28 cellular contexts compared by ENCODE assay signal in genomic region chr5:84597904-84598303, GRCh38.
DNase-seq lines count a peak whose midpoint lies in the region; ATAC-seq, FAIRE-seq and TF ChIP-seq lines count a peak whose summit lies in the region.
"Had no signal": no experiment of that assay in that cellular context is flagged by ENCODE, and none has a peak within 500 bp of the region (broad histone marks: within the 10 kb centered on the region; RNA-seq: fewer than 3 reads in every experiment).

No MANE protein-coding gene starts in this region.

- TF ChIP-seq POLR2A in H1 (IDR thresholded peaks at IDR 0.05; ENCODE audit: control extremely low read depth in 1 of 2, low read depth in 2 of 2, low read length in 2 of 2), result 0 out of 3 replicates have a peak, but pooled peaks of 1 of the 2 experiments have one; percentile 23

- H3K27me3 ChIP-seq in H9 (ENCODE audit: insufficient read depth, low read length), result no peaks in the 10 kb centered on the region
- no peaks in the 10 kb centered on the region for H3K27me3 ChIP-seq in H1 (replicated peaks in 1 of 4; ENCODE audit: control insufficient read depth in 3 of 4, extremely low read depth in 1 of 4, insufficient read depth in 3 of 4, low read length in 3 of 4)
- H3K27me3 ChIP-seq in iPS DF 6.9 (ENCODE audit: control insufficient read depth, insufficient read depth, low read length), result no peaks in the 10 kb centered on the region
- no peaks in the 10 kb centered on the region for H3K27me3 ChIP-seq in neural progenitor cell
- H3K27me3 ChIP-seq: BLaER1 treated with 17β-estradiol and CSF1 and Interleukin-3, amounts not matched to agents 10 nM and 100 nM had no signal

- H3K4me1 Mint-ChIP-seq in H9 (peaks cover 46% of the 10 kb centered on the region in 2 experiments), neural progenitor cell (peaks cover 2% of the 10 kb centered on the region)
- H3K4me1 Mint-ChIP-seq in activated T-cell treated with anti-CD3 and anti-CD28 coated beads, Interleukin-2, amount 50 U/mL, for 72 hours (ENCODE audit: low read depth), result no peaks in the 10 kb centered on the region
- no peaks in the 10 kb centered on the region for H3K4me1 Mint-ChIP-seq in stimulated activated effector memory CD8-positive, alpha-beta T cell treated with anti-CD3 and anti-CD28 coated beads, Interleukin-12 subunit alpha, Interleukin-12 subunit beta, amount 100 ng/mL, for 72 hours

- H3K4me2 ChIP-seq in H9 (ENCODE audit: insufficient read depth, insufficient read length, low read length) (peak overlapping the region; percentile 71), H1 (ENCODE audit: insufficient read depth in 1 of 2, low read depth in 2 of 2, low read length in 2 of 2) (no peak overlapping the region; a peak in 1 of 4 replicates), neural progenitor cell (no peak overlapping the region)
- H3K4me2 ChIP-seq: A549; BLaER1 treated with 17β-estradiol and CSF1 and Interleukin-3, amounts not matched to agents 10 nM and 100 nM; SK-N-SH had no signal

- H3K23me2 ChIP-seq in H9 (ENCODE audit: insufficient read length, low read depth, low read length, poor library complexity, severe bottlenecking) (no peaks in the 10 kb centered on the region), H1 (ENCODE audit: low read depth, low read length) (no peaks in the 10 kb centered on the region)

- POLR2A ChIA-PET in H1 (lab: Charles Lee; ENCODE audit: partially characterized antibody), result no interaction called here

- H2BK15ac ChIP-seq in H9 (ENCODE audit: low read depth, low read length) (no peak overlapping the region), H1 (ENCODE audit: low read length) (no peak overlapping the region)

- H3K23ac ChIP-seq in H9 (ENCODE audit: insufficient read length, low read depth, low read length), result no peak overlapping the region
- H3K23ac ChIP-seq in H1 (ENCODE audit: insufficient read length), result no peak overlapping the region

- H4K8ac ChIP-seq in H9 (replicated peaks; ENCODE audit: insufficient read length, low read depth, low read length) (no peak overlapping the region), H1 (ENCODE audit: extremely low read depth, insufficient read depth, low read length) (no peak overlapping the region)

- H3K79me1 ChIP-seq in H9 (ENCODE audit: insufficient read depth, low read depth, low read length, poor library complexity, severe bottlenecking) (no peaks in the 10 kb centered on the region), H1 (ENCODE audit: low read depth, low read length) (no peaks in the 10 kb centered on the region)

- H3K4me3 Mint-ChIP-seq in H9, result no peak overlapping the region
- no peak overlapping the region for H3K4me3 Mint-ChIP-seq in neural progenitor cell
- H3K4me3 Mint-ChIP-seq in activated T-cell treated with anti-CD3 and anti-CD28 coated beads, Interleukin-2, amount 50 U/mL, for 72 hours, result no peak overlapping the region
- no peak overlapping the region for H3K4me3 Mint-ChIP-seq in stimulated activated effector memory CD8-positive, alpha-beta T cell treated with anti-CD3 and anti-CD28 coated beads, Interleukin-12 subunit alpha, Interleukin-12 subunit beta, amount 100 ng/mL, for 72 hours
- H3K4me3 Mint-ChIP-seq: CD4-positive, alpha-beta T cell had no signal

- H2BK120ac ChIP-seq in H9 (ENCODE audit: low read depth, low read length, poor library complexity, severe bottlenecking) (no peak overlapping the region), H1 (replicated peaks; ENCODE audit: low read depth, low read length) (peak overlapping the region; percentile 94)

- H3F3A ChIP-seq in neural progenitor cell (ENCODE audit: low read depth), result no peaks in the 10 kb centered on the region

- peak overlapping the region; percentile 93 for H2BK20ac ChIP-seq in H9 (ENCODE audit: low read depth, low read length, poor library complexity, severe bottlenecking)
- no peak overlapping the region for H2BK20ac ChIP-seq in H1 (ENCODE audit: low read length)

- H4K91ac ChIP-seq in H9 (ENCODE audit: insufficient read length, low read depth, low read length) (no peak overlapping the region), H1 (replicated peaks; ENCODE audit: insufficient read length, low read length) (peak overlapping the region; percentile 90)

- H4K20me1 ChIP-seq in H9 (ENCODE audit: control insufficient read depth, insufficient read depth, insufficient read length) (no peaks in the 10 kb centered on the region), H1 (replicated peaks in 1 of 2; ENCODE audit: control insufficient read depth in 1 of 2, insufficient read depth in 2 of 2, low read length in 2 of 2) (no peaks in the 10 kb centered on the region), neural progenitor cell (ENCODE audit: low read depth) (no peaks in the 10 kb centered on the region)
- H4K20me1 ChIP-seq: BLaER1 treated with 17β-estradiol and CSF1 and Interleukin-3, amounts not matched to agents 10 nM and 100 nM had no signal

- TF ChIP-seq RAD21 in H1 (IDR thresholded peaks at IDR 0.05 in 1 of 2, conservative IDR thresholded peaks at IDR 0.05 in 1 of 2; ENCODE audit: low read depth in 2 of 2, low read length in 2 of 2), result peak in 1 of 2 experiments; percentile 12; a peak in 1 of 4 replicates

- H3K14ac ChIP-seq in H9 (ENCODE audit: insufficient read depth, low read length) (no peak overlapping the region), H1 (ENCODE audit: insufficient read length) (no peak overlapping the region)

- H3K27ac ChIP-seq in H9 (ENCODE audit: insufficient read length, low read depth, low read length) (peak overlapping the region; percentile 100), H1 (ENCODE audit: low read depth, low read length) (peak overlapping the region; percentile 82; the same call in 1 of the 2 replicates), iPS DF 6.9 (ENCODE audit: low read length) (no peak overlapping the region), neural progenitor cell (peak overlapping the region; percentile 65)
- H3K27ac ChIP-seq: A549; BLaER1 treated with 17β-estradiol and CSF1 and Interleukin-3, amounts not matched to agents 10 nM and 100 nM had no signal

- peak overlapping the region; percentile 84 for H2BK5ac ChIP-seq in H9 (ENCODE audit: insufficient read length, low read length)
- H2BK5ac ChIP-seq in H1 (ENCODE audit: low read depth, low read length), result peak overlapping the region; percentile 85; the same call in 1 of the 2 replicates

- H3K9me3 ChIP-seq in H9 (ENCODE audit: control insufficient read depth, low read depth, low read length), result no peaks in the 10 kb centered on the region
- peaks cover 0 to 4% of the 10 kb centered on the region in 2 experiments; a peak in 1 of 4 replicates for H3K9me3 ChIP-seq in H1 (ENCODE audit: insufficient read depth in 2 of 2, low read depth in 1 of 2, low read length in 1 of 2)
- no peaks in the 10 kb centered on the region for H3K9me3 ChIP-seq in iPS DF 6.9 (ENCODE audit: control insufficient read depth, insufficient read depth, low read length)
- no peaks in the 10 kb centered on the region for H3K9me3 ChIP-seq in neural progenitor cell (ENCODE audit: low read depth)
- H3K9me3 ChIP-seq: A549; BLaER1 treated with 17β-estradiol and CSF1 and Interleukin-3, amounts not matched to agents 10 nM and 100 nM; Caco-2; SK-N-SH had no signal

- H3K56ac ChIP-seq in H9 (ENCODE audit: insufficient read length, low read depth, low read length) (peak overlapping the region; percentile 88), H1 (replicated peaks; ENCODE audit: insufficient read length, low read depth, low read length) (no peak overlapping the region)

- FAIRE-seq in H1 (lab: Jason Lieb, UNC), result peak; percentile 99
- FAIRE-seq in urothelium cell line (lab: Jason Lieb, UNC), result no peak
- FAIRE-seq: A549, GM12892 had no signal

- H3K9ac ChIP-seq in H9 (ENCODE audit: extremely low read depth, insufficient read length, low read length) (no peak overlapping the region), H1 (replicated peaks in 1 of 4; ENCODE audit: extremely low read depth in 1 of 4, low read depth in 3 of 4, low read length in 3 of 4) (no peak overlapping the region), neural progenitor cell (no peak overlapping the region)
- H3K9ac ChIP-seq: BLaER1 treated with 17β-estradiol and CSF1 and Interleukin-3, amounts not matched to agents 10 nM and 100 nM; SK-N-SH had no signal

- H3K36me3 ChIP-seq in H1 (ENCODE audit: control insufficient read depth in 2 of 4, insufficient read depth in 4 of 4, low read length in 3 of 4), result peaks cover 0 to 3% (median 0%) of the 10 kb centered on the region in 4 experiments; a peak in 2 of 8 replicates
- H3K36me3 ChIP-seq in iPS DF 6.9 (ENCODE audit: control insufficient read depth, insufficient read depth, low read length), result no peaks in the 10 kb centered on the region
- H3K36me3 ChIP-seq in neural progenitor cell, result no peaks in the 10 kb centered on the region
- H3K36me3 ChIP-seq: BLaER1 treated with 17β-estradiol and CSF1 and Interleukin-3, amounts not matched to agents 10 nM and 100 nM had no signal

- no peak overlapping the region; the same call in 1 of the 2 replicates for H3K4ac ChIP-seq in H9 (ENCODE audit: low read depth, low read length)
- no peak overlapping the region for H3K4ac ChIP-seq in H1 (replicated peaks; ENCODE audit: insufficient read length, low read depth, low read length)

- WGBS in H9 (ENCODE audit: extremely low coverage, insufficient read length, low lambda C conversion rate), result no CpG with 5 or more reads among the region's 2 CpGs
- 14% methylated on average over 2 of the region's 2 CpGs; no CpG with 5 or more reads in 1 of the 2 experiments for WGBS in H1 (ENCODE audit: extremely low coverage in 1 of 2, insufficient coverage in 1 of 2, insufficient read length in 1 of 2, insufficient replicate concordance in 2 of 2, low coverage in 1 of 2, low lambda C conversion rate in 2 of 2, missing lambda C conversion rate in 1 of 2), 2 experiments
- no CpG with 5 or more reads among the region's 2 CpGs for WGBS in iPS DF 6.9 (ENCODE audit: insufficient coverage, insufficient read length)

- peak overlapping the region; percentile 58 for H4K5ac ChIP-seq in H9 (ENCODE audit: insufficient read length, low read depth, low read length)
- peak overlapping the region; percentile 90 for H4K5ac ChIP-seq in H1 (ENCODE audit: insufficient read length, low read depth, low read length)

- H3K27ac Mint-ChIP-seq in H9, result peak overlapping the region; percentile 95 to 100 (median 98); a peak in 6 of 7 replicates
- no peak overlapping the region for H3K27ac Mint-ChIP-seq in neural progenitor cell
- H3K27ac Mint-ChIP-seq in activated T-cell treated with anti-CD3 and anti-CD28 coated beads, Interleukin-2, amount 50 U/mL, for 72 hours, result no peak overlapping the region
- no peak overlapping the region for H3K27ac Mint-ChIP-seq in stimulated activated effector memory CD8-positive, alpha-beta T cell treated with anti-CD3 and anti-CD28 coated beads, Interleukin-12 subunit alpha, Interleukin-12 subunit beta, amount 100 ng/mL, for 72 hours
- H3K27ac Mint-ChIP-seq: CD4-positive, alpha-beta T cell had no signal

- H3K4me3 ChIP-seq in H1 (ENCODE audit: extremely low read depth in 1 of 4, insufficient read depth in 2 of 4, low read depth in 3 of 4, low read length in 4 of 4) (0 out of 8 replicates have a peak overlapping the region, but pooled peaks of 1 of the 4 experiments have one; percentile 3), iPS DF 6.9 (ENCODE audit: low read length) (no peak overlapping the region), neural progenitor cell (no peak overlapping the region)
- H3K4me3 ChIP-seq: A549; BLaER1 treated with 17β-estradiol and CSF1 and Interleukin-3, amounts not matched to agents 10 nM and 100 nM had no signal

- H3K27me3 Mint-ChIP-seq in H9 (ENCODE audit: low read depth), result no peaks in the 10 kb centered on the region
- no peaks in the 10 kb centered on the region for H3K27me3 Mint-ChIP-seq in neural progenitor cell (ENCODE audit: insufficient read depth, low read depth)
- H3K27me3 Mint-ChIP-seq in activated T-cell treated with anti-CD3 and anti-CD28 coated beads, Interleukin-2, amount 50 U/mL, for 72 hours (ENCODE audit: low read depth), result no peaks in the 10 kb centered on the region
- H3K27me3 Mint-ChIP-seq: CD4-positive, alpha-beta T cell had no signal

- H2AK5ac ChIP-seq in H9 (ENCODE audit: insufficient read length, low read length) (no peak overlapping the region), H1 (ENCODE audit: low read depth, low read length) (no peak overlapping the region)

- H3K9me3 Mint-ChIP-seq in H9, result peaks cover 4 to 8% of the 10 kb centered on the region in 2 experiments
- H3K9me3 Mint-ChIP-seq in neural progenitor cell, result no peaks in the 10 kb centered on the region
- peaks cover 0 to 2% of the 10 kb centered on the region in 2 donors for H3K9me3 Mint-ChIP-seq in activated T-cell treated with anti-CD3 and anti-CD28 coated beads, Interleukin-2, amount 50 U/mL, for 72 hours
- H3K9me3 Mint-ChIP-seq in stimulated activated effector memory CD8-positive, alpha-beta T cell treated with anti-CD3 and anti-CD28 coated beads, Interleukin-12 subunit alpha, Interleukin-12 subunit beta, amount 100 ng/mL, for 72 hours, result no peaks in the 10 kb centered on the region

- TF ChIP-seq CTCF in H9 (conservative IDR thresholded peaks at IDR 0.05), result no peak
- no peak for TF ChIP-seq CTCF in H1 (IDR thresholded peaks at IDR 0.05; ENCODE audit: control extremely low read depth in 1 of 3, insufficient read depth in 1 of 3, low read depth in 1 of 3, low read length in 3 of 3)
- no peak for TF ChIP-seq CTCF in neural progenitor cell (IDR thresholded peaks at IDR 0.05)

- H3T11ph ChIP-seq in H9 (ENCODE audit: low read length), result peak overlapping the region; percentile 45

- CTCF ChIA-PET in H1 (lab: Charles Lee; ENCODE audit: partially characterized antibody), result no interaction called here

- H3K79me2 ChIP-seq in H9 (ENCODE audit: insufficient read depth, low read length) (no peaks in the 10 kb centered on the region), H1 (ENCODE audit: control insufficient read depth in 1 of 2, insufficient read depth in 2 of 2, low read length in 2 of 2) (no peaks in the 10 kb centered on the region), neural progenitor cell (ENCODE audit: low read depth) (no peaks in the 10 kb centered on the region)

- H3K4me1 ChIP-seq in H9 (ENCODE audit: insufficient read depth, low read length) (peaks cover 11% of the 10 kb centered on the region; the same call in 1 of the 2 replicates), H1 (replicated peaks in 1 of 4; ENCODE audit: control insufficient read depth in 3 of 4, insufficient read depth in 4 of 4, low read length in 3 of 4) (peaks cover 2 to 10% (median 9%) of the 10 kb centered on the region in 4 experiments; a peak in 6 of 7 replicates), iPS DF 6.9 (ENCODE audit: control insufficient read depth, insufficient read depth, low read length) (peaks cover 1% of the 10 kb centered on the region; the same call in 1 of the 2 replicates), neural progenitor cell (no peaks in the 10 kb centered on the region)
- H3K4me1 ChIP-seq: A549; BLaER1 treated with 17β-estradiol and CSF1 and Interleukin-3, amounts not matched to agents 10 nM and 100 nM; Caco-2 had no signal

- H2BK12ac ChIP-seq in H9 (ENCODE audit: insufficient read length, low read depth, low read length) (peak overlapping the region; percentile 93), H1 (ENCODE audit: low read depth, low read length) (peak overlapping the region; percentile 81; the same call in 1 of the 2 replicates)

- peaks cover 0 to 5% (median 3%) of the 10 kb centered on the region in 3 experiments; a peak in 4 of 7 replicates for H3K36me3 Mint-ChIP-seq in H9 (ENCODE audit: insufficient read depth in 1 of 3, low read depth in 3 of 3)
- H3K36me3 Mint-ChIP-seq in neural progenitor cell, result no peaks in the 10 kb centered on the region
- no peaks in the 10 kb centered on the region for H3K36me3 Mint-ChIP-seq in activated T-cell treated with anti-CD3 and anti-CD28 coated beads, Interleukin-2, amount 50 U/mL, for 72 hours (ENCODE audit: insufficient read depth in 2 of 2)
- no peaks in the 10 kb centered on the region for H3K36me3 Mint-ChIP-seq in stimulated activated effector memory CD8-positive, alpha-beta T cell treated with anti-CD3 and anti-CD28 coated beads, Interleukin-12 subunit alpha, Interleukin-12 subunit beta, amount 100 ng/mL, for 72 hours

- no peak for ATAC-seq in activated T-cell treated with anti-CD3 and anti-CD28 coated beads, Interleukin-2, amount 50 U/mL, for 72 hours (replicated peaks in 1 of 2)
- no peak for ATAC-seq in stimulated activated effector memory CD8-positive, alpha-beta T cell treated with anti-CD3 and anti-CD28 coated beads, Interleukin-12 subunit alpha, Interleukin-12 subunit beta, amount 100 ng/mL, for 72 hours
- ATAC-seq: A549, HCT116, Panc1 had no signal

- no peak overlapping the region for H2AFZ ChIP-seq in H9 (ENCODE audit: low read length)
- no peak overlapping the region for H2AFZ ChIP-seq in H1 (ENCODE audit: low read length)
- H2AFZ ChIP-seq in neural progenitor cell (replicated peaks), result peak overlapping the region; percentile 94

- TF ChIP-seq EP300 in H1 (IDR thresholded peaks at IDR 0.05; ENCODE audit: borderline replicate concordance in 1 of 2, low read depth in 2 of 2, low read length in 2 of 2), result peak in 1 of 2 experiments; percentile 99; a peak in 2 of 3 replicates

- DNase-seq in H9 (peak; percentile 62), H1 (ENCODE audit: low read depth in 1 of 2, low spot score in 2 of 2) (peak in 1 of 2 experiments; percentile 49), iPS DF 6.9 (ENCODE audit: low read depth, low spot score) (peak; percentile 52), neural progenitor cell (ENCODE audit: low spot score) (no peak), occipital lobe (lab: John Stamatoyannopoulos, UW) (no peak), urothelium cell line (ENCODE audit: low spot score) (no peak)
- DNase-seq in activated T-cell treated with anti-CD3 and anti-CD28 coated beads, Interleukin-2, amount 50 U/mL, for 72 hours, result no peak
- DNase-seq in stimulated activated effector memory CD8-positive, alpha-beta T cell treated with anti-CD3 and anti-CD28 coated beads, Interleukin-12 subunit alpha, Interleukin-12 subunit beta, amount 100 ng/mL, for 72 hours (ENCODE audit: low spot score in 2 of 2), result no peak
- DNase-seq: AML-193; Caco-2; CD4-positive, alpha-beta T cell; DMS79 treated with DMSO at 0.1 percent for 48 hours; NCI-H1092; NCI-H1417 treated with DMSO at 0.1 percent for 48 hours; NCI-H1694 treated with DMSO at 0.1 percent for 48 hours; NCI-H2081 treated with DMSO at 0.1 percent for 48 hours; NCI-H2171; NCI-H226; NCI-H510A; NCI-H69; SIG-M5; SK-N-SH; SW 1271 had no signal

- H3K18ac ChIP-seq in H9 (ENCODE audit: insufficient read length, low read depth, low read length) (peak overlapping the region; percentile 70), H1 (ENCODE audit: extremely low read depth, low read length) (no peak overlapping the region; the same call in 1 of the 2 replicates)

Comparison
In these comparisons a context has a peak if more than half of its experiments do, and no peak if none do; other contexts are left out.
1. DNase-seq: peak in H9 (single experiment) and iPS DF 6.9 (single experiment); none in neural progenitor cell (single experiment), activated T-cell treated with anti-CD3 and anti-CD28 coated beads, Interleukin-2, amount 50 U/mL, for 72 hours (0 of 2), occipital lobe (single experiment), stimulated activated effector memory CD8-positive, alpha-beta T cell treated with anti-CD3 and anti-CD28 coated beads, Interleukin-12 subunit alpha, Interleukin-12 subunit beta, amount 100 ng/mL, for 72 hours (0 of 2) and urothelium cell line (single experiment).
2. H3K27ac Mint-ChIP-seq: peak in H9 (3 of 3); none in neural progenitor cell (single experiment), activated T-cell treated with anti-CD3 and anti-CD28 coated beads, Interleukin-2, amount 50 U/mL, for 72 hours (single experiment) and stimulated activated effector memory CD8-positive, alpha-beta T cell treated with anti-CD3 and anti-CD28 coated beads, Interleukin-12 subunit alpha, Interleukin-12 subunit beta, amount 100 ng/mL, for 72 hours (single experiment).